8 cellular contexts compared by ENCODE assay signal in the genomic region with DNA sequence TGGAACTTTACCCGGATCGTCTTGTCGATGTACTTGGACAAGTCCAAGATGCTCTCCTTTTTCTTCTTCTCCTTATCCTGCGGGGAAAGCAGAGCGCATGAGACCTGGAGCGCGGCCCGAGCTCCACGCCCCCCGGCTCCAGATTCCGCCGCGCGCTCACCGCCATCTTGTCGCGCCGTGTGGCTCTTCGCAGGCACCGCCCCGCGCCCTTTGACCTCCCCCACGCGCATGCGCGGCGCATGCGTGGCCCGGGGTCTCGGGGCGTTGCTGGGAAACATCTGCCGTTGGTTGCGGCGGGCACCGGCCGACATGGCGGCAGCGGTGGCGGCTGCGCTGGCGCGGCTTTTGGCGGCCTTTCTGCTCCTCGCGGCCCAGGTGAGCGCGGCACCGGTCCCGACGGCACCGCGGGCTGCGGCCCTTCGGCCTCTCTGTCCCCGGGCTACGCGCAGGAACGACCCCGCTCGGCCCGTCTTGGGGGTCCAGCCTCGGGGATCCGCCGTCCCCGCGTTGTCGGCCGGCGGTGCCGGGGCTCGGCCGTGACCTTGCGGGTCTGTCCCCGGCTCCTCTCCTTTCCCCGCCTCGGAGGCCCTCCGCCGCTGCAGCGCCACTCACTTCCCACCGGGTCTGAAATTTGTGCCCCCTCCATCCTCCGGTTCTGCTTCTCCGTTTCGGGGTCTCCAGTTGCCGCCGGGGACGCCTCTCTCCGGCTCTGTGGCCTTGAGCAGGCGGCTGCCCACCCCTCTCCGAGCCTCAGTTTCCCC. TPM values are rescaled to one million over a fixed set of nuclear protein-coding genes. Genes with fewer than 3 reads are reported as not detected.
DNase-seq lines count a peak whose midpoint lies in the region; ATAC-seq and TF ChIP-seq lines count a peak whose summit lies in the region.

A gene (minus strand): TSS at position 186 of the 761 bp plus-strand sequence. CDS start 20 bp downstream, at position 166.
A gene with protein sequence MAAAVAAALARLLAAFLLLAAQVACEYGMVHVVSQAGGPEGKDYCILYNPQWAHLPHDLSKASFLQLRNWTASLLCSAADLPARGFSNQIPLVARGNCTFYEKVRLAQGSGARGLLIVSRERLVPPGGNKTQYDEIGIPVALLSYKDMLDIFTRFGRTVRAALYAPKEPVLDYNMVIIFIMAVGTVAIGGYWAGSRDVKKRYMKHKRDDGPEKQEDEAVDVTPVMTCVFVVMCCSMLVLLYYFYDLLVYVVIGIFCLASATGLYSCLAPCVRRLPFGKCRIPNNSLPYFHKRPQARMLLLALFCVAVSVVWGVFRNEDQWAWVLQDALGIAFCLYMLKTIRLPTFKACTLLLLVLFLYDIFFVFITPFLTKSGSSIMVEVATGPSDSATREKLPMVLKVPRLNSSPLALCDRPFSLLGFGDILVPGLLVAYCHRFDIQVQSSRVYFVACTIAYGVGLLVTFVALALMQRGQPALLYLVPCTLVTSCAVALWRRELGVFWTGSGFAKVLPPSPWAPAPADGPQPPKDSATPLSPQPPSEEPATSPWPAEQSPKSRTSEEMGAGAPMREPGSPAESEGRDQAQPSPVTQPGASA (plus strand): TSS at position 284 of the 761 bp plus-strand sequence. CDS start 26 bp downstream, at position 310.

- peak in 1 of 2 donors; percentile 23 for TF ChIP-seq RAD21 in liver (IDR thresholded peaks at IDR 0.05)

- peaks cover 16 to 40% (median 33%) of the 10 kb centered on the region in 4 donors for H3K4me1 ChIP-seq in liver (ENCODE audit: control insufficient read depth in 4 of 4, insufficient read depth in 4 of 4, low read length in 3 of 4)

- ATAC-seq in GM18907 (IDR thresholded peaks at IDR 0.05; ENCODE audit: unreplicated experiment) (peak; percentile 57), HG03442 (IDR thresholded peaks at IDR 0.05; ENCODE audit: unreplicated experiment) (peak; percentile 69)

- peaks cover 0 to 6% (median 0%) of the 10 kb centered on the region in 4 donors for H3K36me3 ChIP-seq in liver (ENCODE audit: control insufficient read depth in 4 of 4, insufficient read depth in 3 of 4, low read depth in 1 of 4, low read length in 3 of 4)

- under 1% methylated on average over 89 of the region's 89 CpGs for WGBS in liver

- H3K4me3 ChIP-seq in liver (ENCODE audit: low read depth in 1 of 3, low read length in 3 of 3): peak within 1 kb of the TSS; percentile 86 to 96 (median 90)

- H3K27ac ChIP-seq in liver (ENCODE audit: low read depth in 1 of 2, low read length in 2 of 2): peak within 1 kb of the TSS; percentile 11 to 62

- no peaks in the 10 kb centered on the region for H3K9me3 ChIP-seq in liver (ENCODE audit: control insufficient read depth in 4 of 4, low read length in 3 of 4)

- peak; percentile 85 for DNase-seq in ACHN
- DNase-seq in NCI-H774 (lab: John Stamatoyannopoulos, UW): peak; percentile 87
- peak; percentile 87 to 89 for DNase-seq in activated CD4-positive, alpha-beta T cell treated with anti-CD3 and anti-CD28 coated beads, Interleukin-2, amount 50 U/mL, for 4 hours
- DNase-seq in dermis blood vessel endothelial cell: peak; percentile 93
- DNase-seq in stimulated activated CD4-positive, alpha-beta T cell treated with anti-CD3 and anti-CD28 coated beads, Interleukin-2, amount 100 ng/mL, for 48 hours: peak; percentile 90 to 91

- H3K9ac ChIP-seq in liver (ENCODE audit: low read depth in 1 of 2, low read length in 2 of 2): peak within 1 kb of the TSS; percentile 51 to 84

- in situ Hi-C loops in ACHN (cut with HindIII; ENCODE audit: low pct_ligation_motif_present, low pct_unique_long_range_greater_than_20kb, low sequenced_read_pairs): no loop called here

- no peaks in the 10 kb centered on the region for H3K27me3 ChIP-seq in liver (ENCODE audit: control insufficient read depth in 4 of 4, insufficient read depth in 4 of 4, low read length in 3 of 4)

- no peak for TF ChIP-seq CTCF in liver (IDR thresholded peaks at IDR 0.05; ENCODE audit: low read depth, low read length, missing input control)

TF ChIP-seq in liver, 16 proteins besides CTCF, POLR2A, EP300 and RAD21:
- TF ChIP-seq SP1 (IDR thresholded peaks at IDR 0.05) (no peak), NR2F2 (IDR thresholded peaks at IDR 0.05) (no peak), YY1 (IDR thresholded peaks at IDR 0.05) (peak; percentile 98)

RNA-seq across cellular contexts. Expression of the first gene that starts in this region (rescaled TPM):
- total RNA-seq in dermis blood vessel endothelial cell (114 and 166 TPM in 2 replicates), liver (10 to 100 TPM; 23.6 to 37.9 TPM)
- 10 to 100 TPM; 39.0 to 59.9 TPM for polyA plus RNA-seq in liver

RNA-seq across cellular contexts. Expression of the second gene that starts in this region (rescaled TPM):
- total RNA-seq in dermis blood vessel endothelial cell: 32.1 and 33.2 TPM in 2 replicates
- total RNA-seq in liver: 10 to 100 TPM; 20.2 to 34.6 TPM
- polyA plus RNA-seq in liver: 10 to 100 TPM in 1 of 2 donors, 1 to 10 TPM in 1; 9.5 to 22.6 TPM

Comparison
In these comparisons a context has a peak if more than half of its experiments do, and no peak if none do; other contexts are left out.
1. Peak in every context shown above with its lines: DNase-seq, ATAC-seq, H3K4me3 ChIP-seq and H3K27ac ChIP-seq.